24 cellular contexts compared by ENCODE assay signal in the genomic region with DNA sequence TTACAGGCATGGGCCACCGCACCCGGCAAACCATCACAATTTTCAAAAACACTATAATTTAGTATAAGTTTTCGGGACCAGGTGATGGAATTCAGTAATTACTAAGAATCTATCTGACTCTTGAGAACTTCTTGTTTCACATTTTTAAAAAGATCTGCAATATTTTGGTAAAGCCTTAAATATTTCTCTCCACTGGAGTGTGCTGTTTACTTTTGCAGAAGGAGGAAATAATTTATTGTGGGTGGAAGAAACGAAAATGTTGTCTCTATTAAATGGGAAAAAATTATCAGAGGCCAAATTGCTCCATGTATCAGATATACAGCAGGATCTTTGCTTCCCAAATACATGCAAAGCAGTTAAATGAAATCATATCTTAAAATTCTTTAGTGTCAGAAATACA.
DNase-seq lines count a peak whose midpoint lies in the region; FAIRE-seq and TF ChIP-seq lines count a peak whose summit lies in the region.
"Had no signal": no experiment of that assay in that cellular context is flagged by ENCODE, and none has a peak within 500 bp of the region (broad histone marks: within the 10 kb centered on the region; RNA-seq: fewer than 3 reads in every experiment).

No MANE protein-coding gene starts in this region.

- TF ChIP-seq RAD21 in neural cell (conservative IDR thresholded peaks at IDR 0.05) = peak; percentile 42

- TF ChIP-seq CTCF in D721Med (IDR thresholded peaks at IDR 0.05; ENCODE audit: insufficient read depth, missing control alignments) (peak; percentile 11), LNCaP clone FGC (IDR thresholded peaks at IDR 0.05; ENCODE audit: control insufficient read depth, extremely low read depth, insufficient read depth) (peak; percentile 44), neural cell (IDR thresholded peaks at IDR 0.05; ENCODE audit: poor library complexity, severe bottlenecking) (no peak)

- no peaks in the 10 kb centered on the region for H3K79me2 ChIP-seq in neural cell (replicated peaks; ENCODE audit: insufficient read depth, low read length)

- H3K4me1 ChIP-seq in small intestine (ENCODE audit: control insufficient read depth in 2 of 2, insufficient read depth in 1 of 2, low read depth in 1 of 2, low read length in 1 of 2) = no peaks in the 10 kb centered on the region

- H3K4me2 ChIP-seq in neural cell (ENCODE audit: low read length) = no peak overlapping the region

- H3K36me3 ChIP-seq in neural cell (ENCODE audit: insufficient read depth, low read length) (no peaks in the 10 kb centered on the region), H7 (replicated peaks; ENCODE audit: control insufficient read depth, insufficient read depth, low read length) (no peaks in the 10 kb centered on the region), small intestine (ENCODE audit: control insufficient read depth in 2 of 2, insufficient read depth in 2 of 2, low read length in 2 of 2) (no peaks in the 10 kb centered on the region)

- H3F3A ChIP-seq in neural cell (ENCODE audit: insufficient read depth, low read length, poor library complexity, severe bottlenecking) = no peaks in the 10 kb centered on the region

- H3K27ac ChIP-seq in neural cell (ENCODE audit: low read length) (no peak overlapping the region), small intestine (ENCODE audit: low read depth in 1 of 2, low read length in 1 of 2) (no peak overlapping the region)
- H3K27ac ChIP-seq: RWPE1 had no signal

- H4K20me1 ChIP-seq in neural cell (ENCODE audit: insufficient read depth) = no peaks in the 10 kb centered on the region

- H3K9me3 ChIP-seq in neural cell (ENCODE audit: low read length) (no peaks in the 10 kb centered on the region), small intestine (ENCODE audit: control insufficient read depth, low read depth) (no peaks in the 10 kb centered on the region)

- no peak overlapping the region for H2AFZ ChIP-seq in neural cell (ENCODE audit: low read depth, low read length)

- no peak for TF ChIP-seq EP300 in neural cell (conservative IDR thresholded peaks at IDR 0.05; ENCODE audit: poor library complexity, severe bottlenecking)

- WGBS in small intestine, 3 donors = 72 to 75% (median 73%) methylated on average over 4 of the region's 4 CpGs

- H3K27me3 ChIP-seq in neural cell (ENCODE audit: insufficient read depth, low read depth, low read length) (no peaks in the 10 kb centered on the region), H7 (ENCODE audit: control insufficient read depth, insufficient read depth, low read length) (no peaks in the 10 kb centered on the region), small intestine (ENCODE audit: control insufficient read depth in 2 of 2, insufficient read depth in 2 of 2, low read length in 2 of 2) (no peaks in the 10 kb centered on the region)

- FAIRE-seq in D721Med (lab: Jason Lieb, UNC) (no peak), small intestine (lab: Jason Lieb, UNC) (no peak)
- FAIRE-seq: G401.6, GM12891, GM18507, K562 had no signal

- in situ Hi-C loops in SK-MEL-5 (cut with HindIII; ENCODE audit: low pct_unique_long_range_greater_than_20kb, low sequenced_read_pairs) = no loop called here

- DNase-seq in D721Med (ENCODE audit: insufficient read length, low spot score) (no peak), LNCaP clone FGC (ENCODE audit: low read depth) (no peak), SK-MEL-5 (ENCODE audit: low read depth, low spot score) (peak; percentile 25), H7 (no peak), small intestine (no peak), GF-D8 (lab: John Stamatoyannopoulos, UW) (no peak)
- DNase-seq: ACHN, C1 segment of cervical spinal cord, DMS 273 treated with DMSO at 0.1 percent for 48 hours, DND-41, GOT3, NCI-H1048, NCI-H1436 treated with DMSO at 0.1 percent for 48 hours, NCI-H2029 treated with DMSO at 0.1 percent for 48 hours, NCI-H2171 treated with DMSO at 0.1 percent for 48 hours, NCI-H446 treated with DMSO at 0.1 percent for 48 hours, NCI-H69, T-helper 17 cell had no signal

- H3K4me3 ChIP-seq in LNCaP clone FGC (ENCODE audit: low read depth, low read length) (no peak overlapping the region), neural cell (ENCODE audit: low read length) (no peak overlapping the region), H7 (ENCODE audit: insufficient read depth, low read depth, low read length) (no peak overlapping the region), small intestine (ENCODE audit: low read depth in 1 of 2, low read length in 2 of 2) (no peak overlapping the region)
- H3K4me3 ChIP-seq: K562 had no signal

- H3K9me2 ChIP-seq in neural cell (ENCODE audit: insufficient read depth, low read length) = no peaks in the 10 kb centered on the region

- no peak overlapping the region for H3K9ac ChIP-seq in neural cell (ENCODE audit: low read length)

TF ChIP-seq in neural cell, 6 proteins besides CTCF, POLR2A, EP300 and RAD21:
- TF ChIP-seq POLR2AphosphoS5 (IDR thresholded peaks at IDR 0.05) (no peak), EZH2 (IDR thresholded peaks at IDR 0.05; ENCODE audit: borderline replicate concordance, insufficient read depth, low read length, poor library complexity, severe bottlenecking) (no peak), MXI1 (conservative IDR thresholded peaks at IDR 0.05; ENCODE audit: poor library complexity, severe bottlenecking) (no peak), TAF1 (IDR thresholded peaks at IDR 0.05; ENCODE audit: low read depth) (no peak), SMC3 (conservative IDR thresholded peaks at IDR 0.05; ENCODE audit: poor library complexity) (no peak)
- TF ChIP-seq, protein P1, sequence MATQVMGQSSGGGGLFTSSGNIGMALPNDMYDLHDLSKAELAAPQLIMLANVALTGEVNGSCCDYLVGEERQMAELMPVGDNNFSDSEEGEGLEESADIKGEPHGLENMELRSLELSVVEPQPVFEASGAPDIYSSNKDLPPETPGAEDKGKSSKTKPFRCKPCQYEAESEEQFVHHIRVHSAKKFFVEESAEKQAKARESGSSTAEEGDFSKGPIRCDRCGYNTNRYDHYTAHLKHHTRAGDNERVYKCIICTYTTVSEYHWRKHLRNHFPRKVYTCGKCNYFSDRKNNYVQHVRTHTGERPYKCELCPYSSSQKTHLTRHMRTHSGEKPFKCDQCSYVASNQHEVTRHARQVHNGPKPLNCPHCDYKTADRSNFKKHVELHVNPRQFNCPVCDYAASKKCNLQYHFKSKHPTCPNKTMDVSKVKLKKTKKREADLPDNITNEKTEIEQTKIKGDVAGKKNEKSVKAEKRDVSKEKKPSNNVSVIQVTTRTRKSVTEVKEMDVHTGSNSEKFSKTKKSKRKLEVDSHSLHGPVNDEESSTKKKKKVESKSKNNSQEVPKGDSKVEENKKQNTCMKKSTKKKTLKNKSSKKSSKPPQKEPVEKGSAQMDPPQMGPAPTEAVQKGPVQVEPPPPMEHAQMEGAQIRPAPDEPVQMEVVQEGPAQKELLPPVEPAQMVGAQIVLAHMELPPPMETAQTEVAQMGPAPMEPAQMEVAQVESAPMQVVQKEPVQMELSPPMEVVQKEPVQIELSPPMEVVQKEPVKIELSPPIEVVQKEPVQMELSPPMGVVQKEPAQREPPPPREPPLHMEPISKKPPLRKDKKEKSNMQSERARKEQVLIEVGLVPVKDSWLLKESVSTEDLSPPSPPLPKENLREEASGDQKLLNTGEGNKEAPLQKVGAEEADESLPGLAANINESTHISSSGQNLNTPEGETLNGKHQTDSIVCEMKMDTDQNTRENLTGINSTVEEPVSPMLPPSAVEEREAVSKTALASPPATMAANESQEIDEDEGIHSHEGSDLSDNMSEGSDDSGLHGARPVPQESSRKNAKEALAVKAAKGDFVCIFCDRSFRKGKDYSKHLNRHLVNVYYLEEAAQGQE (IDR thresholded peaks at IDR 0.05; ENCODE audit: borderline replicate concordance) = no peak
